ENCODE assay signal across 31 cellular contexts in the genomic region with DNA sequence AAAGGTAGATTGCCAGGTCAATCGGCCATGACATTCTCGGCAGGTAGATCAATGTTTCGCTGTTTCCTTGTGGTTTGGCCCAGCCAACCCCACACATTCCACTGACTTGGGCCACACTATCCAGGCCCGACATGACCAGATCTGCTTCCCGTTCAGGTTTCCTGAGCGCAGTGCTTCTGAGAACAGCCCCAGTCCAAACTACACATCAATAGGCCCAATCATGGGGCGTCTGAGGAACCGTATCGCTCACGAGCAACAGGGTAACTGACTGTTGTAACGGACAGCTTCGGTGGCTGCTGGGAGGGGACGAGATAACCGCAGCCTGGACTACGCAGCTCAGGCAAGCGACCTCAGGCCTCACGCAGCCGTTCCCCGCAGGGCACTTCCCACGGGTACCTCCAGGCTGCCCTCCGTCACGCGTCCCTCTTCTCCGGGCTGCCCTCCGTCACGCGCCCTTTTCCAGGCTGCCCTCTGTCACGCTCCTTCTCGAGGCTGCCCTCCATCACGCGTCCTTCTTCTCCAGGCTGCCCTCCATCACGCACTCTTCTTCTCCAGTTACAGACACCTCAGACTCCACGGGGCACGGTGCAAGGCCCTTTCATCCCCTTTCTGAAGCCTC.
"Had no signal": no experiment of that assay in that cellular context is flagged by ENCODE, and none has a peak within 500 bp of the region (broad histone marks: within the 10 kb centered on the region; RNA-seq: fewer than 3 reads in every experiment).

No MANE protein-coding gene starts in this region.

- H3K4me1 ChIP-seq: adrenal gland, ascending aorta, colonic mucosa, esophagus muscularis mucosa, foreskin keratinocyte, heart right ventricle, left lung, pancreas, psoas muscle, vagina had no signal

- H3K27ac Mint-ChIP-seq: activated CD4-positive, alpha-beta memory T cell treated with anti-CD3 and anti-CD28 coated beads for 36 hours; activated CD4-positive, alpha-beta T cell treated with anti-CD3 and anti-CD28 coated beads, Interleukin-2, amount 10 ng/mL, durations not matched to agents 24 days and 14 days; activated naive CD4-positive, alpha-beta T cell treated with anti-CD3 and anti-CD28 coated beads, Interleukin-2, amount 50 U/mL, for 24 hours; activated T-helper 17 cell treated with anti-CD3 and anti-CD28 coated beads, Interleukin-2, amount 50 U/mL, for 72 hours; brain; endodermal cell; nephron; T-helper 17 cell; type B pancreatic cell had no signal

- H3K27me3 Mint-ChIP-seq: activated CD4-positive, alpha-beta memory T cell treated with anti-CD3 and anti-CD28 coated beads for 36 hours; activated CD4-positive, alpha-beta T cell treated with anti-CD3 and anti-CD28 coated beads, Interleukin-2, amount 10 ng/mL, durations not matched to agents 24 days and 14 days; activated naive CD4-positive, alpha-beta T cell treated with anti-CD3 and anti-CD28 coated beads, Interleukin-2, amount 50 U/mL, for 24 hours; activated T-helper 17 cell treated with anti-CD3 and anti-CD28 coated beads, Interleukin-2, amount 50 U/mL, for 72 hours; brain; T-helper 17 cell; type B pancreatic cell had no signal

- ATAC-seq: activated T-cell treated with anti-CD3 and anti-CD28 coated beads, Interleukin-2, amount 50 U/mL, for 4 hours; activated T-helper 17 cell treated with anti-CD3 and anti-CD28 coated beads, Interleukin-2, amount 50 U/mL, for 72 hours; foreskin keratinocyte; left lung; pancreas; psoas muscle; SK-N-SH treated with all-trans-retinoic acid at 6 μM for 48 hours; T-helper 17 cell had no signal

- DNase-seq: activated CD4-positive, alpha-beta memory T cell treated with anti-CD3 and anti-CD28 coated beads for 36 hours; activated CD4-positive, alpha-beta T cell treated with anti-CD3 and anti-CD28 coated beads, Interleukin-2, amount 10 ng/mL, durations not matched to agents 24 days and 14 days; activated CD4-positive, CD25-positive, alpha-beta regulatory T cell treated with anti-CD3 and anti-CD28 coated beads, Interleukin-2, amount 50 U/mL, for 72 hours; activated T-cell treated with anti-CD3 and anti-CD28 coated beads, Interleukin-2, amount 50 U/mL, for 4 hours; cerebellar nuclear complex; colonic mucosa; endodermal cell; foreskin keratinocyte; heart right ventricle; left lung; pancreas; psoas muscle; stimulated activated CD4-positive, alpha-beta T cell treated with anti-CD3 and anti-CD28 coated beads, Interleukin-15, amount 100 ng/mL, for 24 hours; stimulated activated CD4-positive, alpha-beta T cell treated with anti-CD3 and anti-CD28 coated beads, Interleukin-2, amount 100 ng/mL, for 24 hours; stimulated activated naive CD4-positive, alpha-beta T cell treated with Interleukin-2 at 50 U/mL for 16 hours; T-helper 17 cell; T1000; WERI-Rb-1 had no signal

- H3K27ac ChIP-seq: adrenal gland, ascending aorta, cardiac muscle cell, colonic mucosa, esophagus muscularis mucosa, foreskin keratinocyte, heart right ventricle, left lung, neutrophil, pancreas, psoas muscle, thoracic aorta, vagina, WERI-Rb-1 had no signal

- H3K4me3 Mint-ChIP-seq: activated CD4-positive, alpha-beta memory T cell treated with anti-CD3 and anti-CD28 coated beads for 36 hours; activated CD4-positive, alpha-beta T cell treated with anti-CD3 and anti-CD28 coated beads, Interleukin-2, amount 10 ng/mL, durations not matched to agents 24 days and 14 days; activated naive CD4-positive, alpha-beta T cell treated with anti-CD3 and anti-CD28 coated beads, Interleukin-2, amount 50 U/mL, for 24 hours; activated T-cell treated with anti-CD3 and anti-CD28 coated beads, Interleukin-2, amount 50 U/mL, for 4 hours; activated T-helper 17 cell treated with anti-CD3 and anti-CD28 coated beads, Interleukin-2, amount 50 U/mL, for 72 hours; brain; endodermal cell; nephron; T-helper 17 cell; type B pancreatic cell had no signal

- H3K9me3 ChIP-seq: colonic mucosa had no signal

- H3K4me1 Mint-ChIP-seq: activated CD4-positive, alpha-beta T cell treated with anti-CD3 and anti-CD28 coated beads, Interleukin-2, amount 10 ng/mL, durations not matched to agents 24 days and 14 days; activated naive CD4-positive, alpha-beta T cell treated with anti-CD3 and anti-CD28 coated beads, Interleukin-2, amount 50 U/mL, for 24 hours; brain; endodermal cell; nephron; T-helper 17 cell had no signal

- H3K4me3 ChIP-seq: adrenal gland, ascending aorta, cardiac muscle cell, colonic mucosa, esophagus muscularis mucosa, heart right ventricle, left lung, pancreas, psoas muscle, thoracic aorta, vagina had no signal

- H3K27me3 ChIP-seq: adrenal gland, ascending aorta, cardiac muscle cell, colonic mucosa, esophagus muscularis mucosa, foreskin keratinocyte, heart right ventricle, left lung, neutrophil, pancreas, vagina had no signal
